9 cellular contexts compared by ENCODE assay signal in genomic region chr14:68549057-68549421, GRCh38.
DNase-seq lines count a peak whose midpoint lies in the region; ATAC-seq and TF ChIP-seq lines count a peak whose summit lies in the region.
"Had no signal": no experiment of that assay in that cellular context is flagged by ENCODE, and none has a peak within 500 bp of the region (broad histone marks: within the 10 kb centered on the region; RNA-seq: fewer than 3 reads in every experiment).

No MANE protein-coding gene starts in this region.

- peaks cover 3% of the 10 kb centered on the region for H3K9me3 Mint-ChIP-seq in Calu3 (ENCODE audit: low read depth, unreplicated experiment)

- TF ChIP-seq POLR2A in IMR-90 (IDR thresholded peaks at IDR 0.05; ENCODE audit: low read depth, low read length), result no peak

- peaks cover 35% of the 10 kb centered on the region for H3K9me1 ChIP-seq in IMR-90 (ENCODE audit: insufficient read depth, low read length)

- TF ChIP-seq CTCF in IMR-90 (conservative IDR thresholded peaks at IDR 0.05; ENCODE audit: low read depth, low read length) (no peak), colonic mucosa (IDR thresholded peaks at IDR 0.05) (no peak), mucosa of descending colon (IDR thresholded peaks at IDR 0.05) (no peak), GM20000 (IDR thresholded peaks at IDR 0.05; ENCODE audit: extremely low read depth, missing control alignments) (no peak), Calu3 (IDR thresholded peaks at IDR 0.05; ENCODE audit: unreplicated experiment) (no peak)

- peak overlapping the region; percentile 97 for H3K23ac ChIP-seq in IMR-90 (ENCODE audit: low read depth, low read length)

- peak overlapping the region; percentile 91; the same call in 1 of the 3 replicates for H2BK15ac ChIP-seq in IMR-90 (ENCODE audit: low read depth, low read length)

- H3K4me2 ChIP-seq in IMR-90 (ENCODE audit: low read depth, low read length), result no peak overlapping the region

- peak overlapping the region; percentile 91 for H3K14ac ChIP-seq in IMR-90 (replicated peaks; ENCODE audit: low read depth, low read length)

- H2AFZ ChIP-seq in IMR-90 (replicated peaks; ENCODE audit: low read length, poor library complexity), result peak overlapping the region; percentile 63

- peaks cover 35% of the 10 kb centered on the region for H3K4me1 Mint-ChIP-seq in Calu3 (ENCODE audit: low read depth, unreplicated experiment)

- no peak overlapping the region for H3K27ac Mint-ChIP-seq in Calu3 (ENCODE audit: unreplicated experiment)

- H3K4me3 ChIP-seq in IMR-90 (ENCODE audit: insufficient read depth, low read depth, low read length) (no peak overlapping the region), colonic mucosa (no peak overlapping the region), mucosa of descending colon (no peak overlapping the region), urinary bladder (ENCODE audit: low read depth, low read length) (no peak overlapping the region)

- no peak for TF ChIP-seq RAD21 in IMR-90 (IDR thresholded peaks at IDR 0.05; ENCODE audit: low read length)

- H2AK5ac ChIP-seq in IMR-90 (ENCODE audit: low read depth, low read length), result peak overlapping the region; percentile 93

- no peaks in the 10 kb centered on the region for H3K36me3 ChIP-seq in IMR-90 (ENCODE audit: control insufficient read depth, insufficient read depth, low read length)
- no peaks in the 10 kb centered on the region for H3K36me3 ChIP-seq in colonic mucosa
- no peaks in the 10 kb centered on the region for H3K36me3 ChIP-seq in mucosa of descending colon (ENCODE audit: low read depth)
- no peaks in the 10 kb centered on the region for H3K36me3 ChIP-seq in urinary bladder (ENCODE audit: insufficient read depth)

- BruUV-seq in IMR-90 (replicated peaks; lab: Mats Ljungman, UMichigan), result no TSS peak
- BruUV-seq in Calu3 (replicated peaks; lab: Mats Ljungman, UMichigan), result no TSS peak

- peak overlapping the region; percentile 95 for H2BK5ac ChIP-seq in IMR-90 (ENCODE audit: low read depth, low read length, poor library complexity, severe bottlenecking)

- peak overlapping the region; percentile 95 for H2BK20ac ChIP-seq in IMR-90 (ENCODE audit: low read depth, low read length)

- peak overlapping the region; percentile 36 for H3K9ac ChIP-seq in IMR-90 (ENCODE audit: low read depth, low read length)
- peak overlapping the region; percentile 13 to 52 for H3K9ac ChIP-seq in colonic mucosa (ENCODE audit: low read depth in 2 of 2, low read length in 2 of 2)

- POLR2A ChIA-PET in IMR-90 (lab: Charles Lee; ENCODE audit: unreplicated experiment), result interaction anchor here (0.5 to 1.9 kb wide), 5 partner anchors 19 to 241 kb away, joined by 3 to 5 read pairs (median 5); no protein-coding TSS in a partner anchor

- peak overlapping the region; percentile 99 for H2BK120ac ChIP-seq in IMR-90 (ENCODE audit: low read depth, low read length)

- H3K4me3 Mint-ChIP-seq in Calu3 (ENCODE audit: low read depth, unreplicated experiment), result no peak overlapping the region

- no peaks in the 10 kb centered on the region for H3K36me3 Mint-ChIP-seq in Calu3 (ENCODE audit: insufficient read depth, unreplicated experiment)

- peaks cover 0 to 23% of the 10 kb centered on the region in 2 experiments; a peak in 2 of 4 replicates for H3K79me1 ChIP-seq in IMR-90 (ENCODE audit: low read depth in 1 of 2, low read length in 2 of 2)

- H3K4ac ChIP-seq in IMR-90 (ENCODE audit: low read depth, low read length), result peak overlapping the region; percentile 98

- dilution Hi-C loops in IMR-90 (cut with HindIII; ENCODE audit: low sequenced_read_pairs, unreplicated experiment), result no loop called here

- peak overlapping the region; percentile 95 for H3K18ac ChIP-seq in IMR-90 (ENCODE audit: low read depth, low read length)

- WGBS in IMR-90 (ENCODE audit: extremely low coverage in 2 of 2, insufficient read length in 1 of 2), 2 experiments, result no CpG with 5 or more reads among the region's 1 CpG
- 29% methylated on average over 1 of the region's 1 CpG for WGBS in urinary bladder

- DNase-seq in IMR-90, result peak; percentile 72
- DNase-seq in colonic mucosa, result no peak
- DNase-seq in mucosa of descending colon, result no peak
- no peak for DNase-seq in GM20000 (ENCODE audit: low spot score)
- DNase-seq in Calu3, result no peak
- DNase-seq in DMS153 (lab: John Stamatoyannopoulos, UW), result no peak
- DNase-seq: activated CD4-positive, alpha-beta T cell treated with anti-CD3 and anti-CD28 coated beads for 4 hours; NCI-H526 treated with DMSO at 0.1 percent for 48 hours had no signal

- H3K4me1 ChIP-seq in IMR-90 (ENCODE audit: control insufficient read depth, insufficient read depth, low read length) (peaks cover 43% of the 10 kb centered on the region), colonic mucosa (no peaks in the 10 kb centered on the region), mucosa of descending colon (ENCODE audit: low read depth) (no peaks in the 10 kb centered on the region), urinary bladder (ENCODE audit: insufficient read depth) (peaks cover 5% of the 10 kb centered on the region)

- intact Hi-C loops in IMR-90 (cut with micrococcal nuclease) (loop anchor here (2.0 to 10.0 kb wide), 5 partner anchors 106 to 607 kb away; partner anchors contain the start of gene ZFP36L1), colonic mucosa (cut with DNase I) (no loop called here), mucosa of descending colon (cut with DNase I, micrococcal nuclease) (loop anchor here in 1 of 2 donors (10.0 kb wide), 1 partner anchor 106 kb away; no protein-coding TSS in a partner anchor), Calu3 (cut with micrococcal nuclease; ENCODE audit: unreplicated experiment) (no loop called here)

- H3K27me3 ChIP-seq in IMR-90 (ENCODE audit: control insufficient read depth, insufficient read depth, low read length) (no peaks in the 10 kb centered on the region), colonic mucosa (no peaks in the 10 kb centered on the region)

- no peaks in the 10 kb centered on the region for H4K20me1 ChIP-seq in IMR-90 (ENCODE audit: insufficient read depth, low read length)

- in situ Hi-C loops in IMR-90 (cut with MboI; ENCODE audit: low sequenced_read_pairs), result no loop called here

- H4K91ac ChIP-seq in IMR-90 (ENCODE audit: insufficient read depth, low read depth, low read length), result peak overlapping the region; percentile 97

- peak overlapping the region; percentile 89 for H3K27ac ChIP-seq in IMR-90 (ENCODE audit: insufficient read depth, low read length)
- H3K27ac ChIP-seq in colonic mucosa, result peak overlapping the region; percentile 82
- H3K27ac ChIP-seq in urinary bladder (ENCODE audit: low read depth), result peak overlapping the region; percentile 63

- ATAC-seq in IMR-90 (ENCODE audit: low read depth) (no peak), mucosa of descending colon (peak; percentile 12)

- no peaks in the 10 kb centered on the region for H3K9me3 ChIP-seq in IMR-90 (ENCODE audit: control insufficient read depth, insufficient read depth, low read length)
- H3K9me3 ChIP-seq in colonic mucosa, result no peaks in the 10 kb centered on the region
- H3K9me3 ChIP-seq in mucosa of descending colon, result no peaks in the 10 kb centered on the region

- no peaks in the 10 kb centered on the region for H3K27me3 Mint-ChIP-seq in Calu3 (ENCODE audit: unreplicated experiment)

- H3K56ac ChIP-seq in IMR-90 (ENCODE audit: extremely low read depth, insufficient read depth, low read length), result peak overlapping the region; percentile 68

- H4K5ac ChIP-seq in IMR-90 (ENCODE audit: low read depth, low read length), result peak overlapping the region; percentile 91

- peak overlapping the region; percentile 88 for H2AK9ac ChIP-seq in IMR-90 (replicated peaks; ENCODE audit: low read depth, low read length, poor library complexity)

- H4K8ac ChIP-seq in IMR-90 (ENCODE audit: low read depth in 2 of 2, low read length in 2 of 2), result peak overlapping the region; percentile 30 to 95

- CTCF ChIA-PET in IMR-90 (lab: Yijun Ruan, JAX), result interaction anchor here (0.6 to 0.9 kb wide), 2 partner anchors 15 to 26 kb away, joined by 3 read pairs; no protein-coding TSS in a partner anchor
- CTCF ChIA-PET in Calu3 (lab: Charles Lee), result no interaction called here

TF ChIP-seq in IMR-90, 13 proteins besides CTCF, POLR2A, EP300 and RAD21:
- TF ChIP-seq CHD1 (IDR thresholded peaks at IDR 0.05; ENCODE audit: low read depth, low read length) (no peak), MAFK (IDR thresholded peaks at IDR 0.05; ENCODE audit: low read depth, low read length) (no peak), FOS (IDR thresholded peaks at IDR 0.05; ENCODE audit: low read depth, low read length) (no peak), NFE2L2 (IDR thresholded peaks at IDR 0.05; ENCODE audit: low read depth, low read length) (no peak), RFX5 (IDR thresholded peaks at IDR 0.05; ENCODE audit: low read depth, low read length) (no peak), MXI1 (IDR thresholded peaks at IDR 0.05; ENCODE audit: borderline replicate concordance, low read depth, low read length) (no peak), SMC3 (IDR thresholded peaks at IDR 0.05; ENCODE audit: low read depth, low read length) (no peak), RCOR1 (IDR thresholded peaks at IDR 0.05; ENCODE audit: insufficient replicate concordance, low read length) (no peak), CEBPB (IDR thresholded peaks at IDR 0.05; ENCODE audit: low read depth, low read length) (no peak), USF2 (IDR thresholded peaks at IDR 0.05; ENCODE audit: low read depth, low read length) (no peak), MAZ (IDR thresholded peaks at IDR 0.05; ENCODE audit: borderline replicate concordance, low read depth, low read length) (no peak), ELK1 (IDR thresholded peaks at IDR 0.05; ENCODE audit: borderline replicate concordance, low read depth, low read length) (no peak), BHLHE40 (IDR thresholded peaks at IDR 0.05; ENCODE audit: low read depth, low read length) (no peak)
